ENCODE assay signal across 1 cellular context in the genomic region with DNA sequence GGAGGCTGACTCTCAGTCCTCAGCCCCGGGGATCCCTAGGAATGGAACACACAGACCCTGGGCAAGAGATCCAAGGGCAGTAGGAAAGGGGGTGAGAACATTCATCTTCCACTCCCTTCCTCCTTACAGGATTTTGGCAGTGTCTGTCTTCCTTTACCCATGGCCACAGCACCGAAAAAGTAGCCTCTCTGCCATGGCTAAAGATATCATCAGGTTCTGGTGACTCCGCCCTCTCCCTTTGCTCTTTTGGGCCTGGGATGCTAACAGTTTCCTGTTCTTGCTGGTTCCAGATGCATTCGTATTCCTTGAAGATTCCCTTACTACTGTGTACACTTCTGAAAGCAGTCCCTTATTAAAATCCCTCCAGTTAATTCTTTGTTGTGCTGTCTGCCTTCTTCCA.
TF ChIP-seq lines count a peak whose summit lies in the region.

No MANE protein-coding gene starts in this region.

TF ChIP-seq in SK-N-SH treated with all-trans-retinoic acid at 6 μM for 48 hours, 23 proteins besides CTCF, POLR2A, EP300 and RAD21 (continued from another document):
- TF ChIP-seq, protein P1, sequence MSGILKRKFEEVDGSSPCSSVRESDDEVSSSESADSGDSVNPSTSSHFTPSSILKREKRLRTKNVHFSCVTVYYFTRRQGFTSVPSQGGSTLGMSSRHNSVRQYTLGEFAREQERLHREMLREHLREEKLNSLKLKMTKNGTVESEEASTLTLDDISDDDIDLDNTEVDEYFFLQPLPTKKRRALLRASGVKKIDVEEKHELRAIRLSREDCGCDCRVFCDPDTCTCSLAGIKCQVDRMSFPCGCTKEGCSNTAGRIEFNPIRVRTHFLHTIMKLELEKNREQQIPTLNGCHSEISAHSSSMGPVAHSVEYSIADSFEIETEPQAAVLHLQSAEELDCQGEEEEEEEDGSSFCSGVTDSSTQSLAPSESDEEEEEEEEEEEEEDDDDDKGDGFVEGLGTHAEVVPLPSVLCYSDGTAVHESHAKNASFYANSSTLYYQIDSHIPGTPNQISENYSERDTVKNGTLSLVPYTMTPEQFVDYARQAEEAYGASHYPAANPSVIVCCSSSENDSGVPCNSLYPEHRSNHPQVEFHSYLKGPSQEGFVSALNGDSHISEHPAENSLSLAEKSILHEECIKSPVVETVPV (CRISPR knock-in tag; IDR thresholded peaks at IDR 0.05) = no peak
- TF ChIP-seq, protein P2, sequence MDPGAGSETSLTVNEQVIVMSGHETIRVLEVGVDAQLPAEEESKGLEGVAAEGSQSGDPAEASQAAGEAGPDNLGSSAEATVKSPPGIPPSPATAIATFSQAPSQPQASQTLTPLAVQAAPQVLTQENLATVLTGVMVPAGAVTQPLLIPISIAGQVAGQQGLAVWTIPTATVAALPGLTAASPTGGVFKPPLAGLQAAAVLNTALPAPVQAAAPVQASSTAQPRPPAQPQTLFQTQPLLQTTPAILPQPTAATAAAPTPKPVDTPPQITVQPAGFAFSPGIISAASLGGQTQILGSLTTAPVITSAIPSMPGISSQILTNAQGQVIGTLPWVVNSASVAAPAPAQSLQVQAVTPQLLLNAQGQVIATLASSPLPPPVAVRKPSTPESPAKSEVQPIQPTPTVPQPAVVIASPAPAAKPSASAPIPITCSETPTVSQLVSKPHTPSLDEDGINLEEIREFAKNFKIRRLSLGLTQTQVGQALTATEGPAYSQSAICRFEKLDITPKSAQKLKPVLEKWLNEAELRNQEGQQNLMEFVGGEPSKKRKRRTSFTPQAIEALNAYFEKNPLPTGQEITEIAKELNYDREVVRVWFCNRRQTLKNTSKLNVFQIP (CRISPR knock-in tag; IDR thresholded peaks at IDR 0.05; ENCODE audit: borderline replicate concordance, low read depth) = no peak
- TF ChIP-seq ZNF70 (CRISPR knock-in tag; IDR thresholded peaks at IDR 0.05) = no peak
